15 cellular contexts compared by ENCODE assay signal in genomic region chr11:93567406-93567819, GRCh38. TPM values are rescaled to one million over a fixed set of nuclear protein-coding genes. Genes with fewer than 3 reads are reported as not detected.
DNase-seq lines count a peak whose midpoint lies in the region; ATAC-seq and TF ChIP-seq lines count a peak whose summit lies in the region.
"Had no signal": no experiment of that assay in that cellular context is flagged by ENCODE, and none has a peak within 500 bp of the region (broad histone marks: within the 10 kb centered on the region; RNA-seq: fewer than 3 reads in every experiment).

No MANE protein-coding gene starts in this region.

- TF ChIP-seq CTCF in C4-2B (conservative IDR thresholded peaks at IDR 0.05) (no peak), heart left ventricle (IDR thresholded peaks at IDR 0.05) (no peak), prostate gland (IDR thresholded peaks at IDR 0.05) (no peak)

- H3K36me3 ChIP-seq in heart left ventricle (no peaks in the 10 kb centered on the region), prostate gland (no peaks in the 10 kb centered on the region)
- H3K36me3 ChIP-seq: BE2C, SJCRH30 had no signal

- ATAC-seq in heart left ventricle (peak; percentile 90 to 96 (median 96)), HG02852 (IDR thresholded peaks at IDR 0.05; ENCODE audit: unreplicated experiment) (no peak)

- TF ChIP-seq POLR2A in heart left ventricle (IDR thresholded peaks at IDR 0.05) (no peak), prostate gland (IDR thresholded peaks at IDR 0.05) (no peak)

- intact Hi-C loops in heart left ventricle (cut with DNase I) (loop anchor here in 1 of 10 donors (2.0 kb wide), 1 partner anchor 49 kb away; no protein-coding TSS in a partner anchor), prostate gland (cut with DNase I) (no loop called here)

- H3K4me1 ChIP-seq in heart left ventricle = peaks cover 0 to 26% (median 7%) of the 10 kb centered on the region in 12 donors
- no peaks in the 10 kb centered on the region for H3K4me1 ChIP-seq in prostate gland (replicated peaks)

- DNase-seq in astrocyte of the hippocampus (ENCODE audit: low read depth, low spot score) (peak; percentile 79), heart left ventricle (peak; percentile 76 to 88 (median 78)), prostate gland (ENCODE audit: low spot score) (peak; percentile 70), hepatic stellate cell (ENCODE audit: low spot score) (no peak), iPS-NIHi7 (ENCODE audit: extremely low spot score) (no peak), NCI-H128 (lab: John Stamatoyannopoulos, UW; ENCODE audit: unreplicated experiment) (no peak)
- DNase-seq: activated CD4-positive, alpha-beta T cell treated with anti-CD3 and anti-CD28 coated beads for 1 hour; activated naive CD8-positive, alpha-beta T cell treated with anti-CD3 and anti-CD28 coated beads for 36 hours; BE2C; naive B cell; NCI-H2081 treated with DMSO at 0.1 percent for 48 hours; SJCRH30; stimulated activated CD4-positive, alpha-beta T cell treated with anti-CD3 and anti-CD28 coated beads, Interleukin-4, amount 100 ng/mL, for 4 hours had no signal

- H3K9me3 ChIP-seq in heart left ventricle (no peaks in the 10 kb centered on the region), prostate gland (no peaks in the 10 kb centered on the region)
- H3K9me3 ChIP-seq: BE2C, SJCRH30 had no signal

- no peak overlapping the region for H3K4me3 ChIP-seq in heart left ventricle
- H3K4me3 ChIP-seq in prostate gland = no peak overlapping the region
- H3K4me3 ChIP-seq: SJCRH30 had no signal

- no peaks in the 10 kb centered on the region for H3K27me3 ChIP-seq in heart left ventricle
- no peaks in the 10 kb centered on the region for H3K27me3 ChIP-seq in prostate gland (replicated peaks; ENCODE audit: insufficient read depth)
- H3K27me3 ChIP-seq: BE2C, SJCRH30 had no signal

- H3K27ac ChIP-seq in C4-2B (peak overlapping the region; percentile 38), heart left ventricle (peak overlapping the region in 9 of 12 donors; percentile 8 to 68 (median 51)), prostate gland (no peak overlapping the region)
- H3K27ac ChIP-seq: SJCRH30 had no signal

- 17 to 22% (median 19%) methylated on average over 5 to 7 of the region's 7 CpGs for WGBS in heart left ventricle, 4 donors
- WGBS in prostate gland = 10% methylated on average over 7 of the region's 7 CpGs

RNA-seq across cellular contexts. Expression of gene SMCO4, which starts 24.2 kb away (rescaled TPM):
- total RNA-seq in heart left ventricle = 10 to 100 TPM; 28.5 to 71.7 (median 52.5) TPM
- 10 to 100 TPM; 39.7 to 81.4 TPM for polyA plus RNA-seq in heart left ventricle
- total RNA-seq in prostate gland = 100 to 1,000 TPM in 1 of 2 donors, 10 to 100 TPM in 1; 63.8 to 140 TPM

Comparison
In these comparisons a context has a peak if more than half of its experiments do, and no peak if none do; other contexts are left out.
1. H3K27ac ChIP-seq: peak in C4-2B (single experiment) and heart left ventricle (9 of 12); none in prostate gland (0 of 2).
2. DNase-seq: peak in astrocyte of the hippocampus (single experiment), heart left ventricle (5 of 5) and prostate gland (single experiment); none in hepatic stellate cell (single experiment), iPS-NIHi7 (single experiment) and NCI-H128 (single experiment).